ENCODE assay signal across 12 cellular contexts in genomic region chr7:149007615-149008014, GRCh38. TPM values are rescaled to one million over a fixed set of nuclear protein-coding genes. Genes with fewer than 3 reads are reported as not detected.
A peak's percentile ranks its signal among the peaks of the same experiment; 100 is the strongest.
DNase-seq lines count a peak whose midpoint lies in the region; ATAC-seq, FAIRE-seq and TF ChIP-seq lines count a peak whose summit lies in the region.
"Had no signal": no experiment of that assay in that cellular context is flagged by ENCODE, and none has a peak within 500 bp of the region (broad histone marks: within the 10 kb centered on the region; RNA-seq: fewer than 3 reads in every experiment).

No MANE protein-coding gene starts in this region.

- no peak overlapping the region for H3K4me2 ChIP-seq in Karpas-422 (ENCODE audit: low read depth, low read length, poor library complexity, severe bottlenecking)

- H4K20me1 ChIP-seq in Karpas-422 (ENCODE audit: insufficient read depth, low read depth, low read length): peaks cover 23% of the 10 kb centered on the region; the same call in 1 of the 2 replicates

- H3K27ac ChIP-seq in Karpas-422 (ENCODE audit: low read length): no peak overlapping the region
- H3K27ac ChIP-seq: heart right ventricle had no signal

- H3K9me3 ChIP-seq in Karpas-422 (ENCODE audit: low read length): no peaks in the 10 kb centered on the region
- H3K9me3 ChIP-seq: heart right ventricle had no signal

- no peak for ATAC-seq in HG02610 (IDR thresholded peaks at IDR 0.05; ENCODE audit: unreplicated experiment)
- ATAC-seq in HG03135 (IDR thresholded peaks at IDR 0.05; ENCODE audit: unreplicated experiment): no peak
- ATAC-seq: heart right ventricle had no signal

- no peak overlapping the region for H2AFZ ChIP-seq in Karpas-422 (ENCODE audit: low read length)

- H3K9me2 ChIP-seq in Karpas-422 (replicated peaks; ENCODE audit: insufficient read depth, low read length): no peaks in the 10 kb centered on the region

- H3K36me3 ChIP-seq in Karpas-422 (ENCODE audit: insufficient read depth, low read length) (peaks cover 36% of the 10 kb centered on the region), bronchial epithelial cell (ENCODE audit: control insufficient read depth, insufficient read depth, low read length) (peaks cover 57% of the 10 kb centered on the region)

- H3K4me1 ChIP-seq in Karpas-422 (ENCODE audit: low read length): no peaks in the 10 kb centered on the region

- peak; percentile 7 for FAIRE-seq in bronchial epithelial cell (lab: Jason Lieb, UNC)
- FAIRE-seq: TTC549 had no signal

- H3K4me3 ChIP-seq in Karpas-422 (ENCODE audit: low read length) (no peak overlapping the region), bronchial epithelial cell (ENCODE audit: low read depth, low read length) (no peak overlapping the region)
- H3K4me3 ChIP-seq: heart right ventricle had no signal

- DNase-seq in NCI-H82 (lab: John Stamatoyannopoulos, UW): peak; percentile 27
- no peak for DNase-seq in NCI-H82 treated with DMSO at 0.1 percent for 48 hours (lab: John Stamatoyannopoulos, UW; ENCODE audit: unreplicated experiment)
- DNase-seq in Karpas-422: peak; percentile 54
- no peak for DNase-seq in bronchial epithelial cell (ENCODE audit: low read depth)
- peak; percentile 45 for DNase-seq in posterior vena cava (ENCODE audit: low spot score)
- no peak for DNase-seq in activated naive CD4-positive, alpha-beta T cell (lab: John Stamatoyannopoulos, UW)
- DNase-seq: activated CD8-positive, alpha-beta memory T cell treated with anti-CD3 and anti-CD28 coated beads, Interleukin-2, amount 50 U/mL, for 48 hours; DMS79; heart right ventricle had no signal

- no peak for TF ChIP-seq CTCF in bronchial epithelial cell (IDR thresholded peaks at IDR 0.05; ENCODE audit: insufficient read depth, low read length, severe bottlenecking)

- no peak overlapping the region for H3K9ac ChIP-seq in Karpas-422 (ENCODE audit: low read length)

- intact Hi-C loops in posterior vena cava (cut with DNase I): loop anchor here (5.0 kb wide), 1 partner anchor 85 kb away; the partner anchor contains the start of gene ZNF786 (in 2 of the 2)

- H3K79me2 ChIP-seq in Karpas-422 (ENCODE audit: low read length): peaks cover 3% of the 10 kb centered on the region; the same call in 1 of the 2 replicates

- H3K27me3 ChIP-seq in Karpas-422 (ENCODE audit: low read length): no peaks in the 10 kb centered on the region
- H3K27me3 ChIP-seq in bronchial epithelial cell (ENCODE audit: control insufficient read depth, insufficient read depth, low read length): no peaks in the 10 kb centered on the region
- H3K27me3 ChIP-seq: heart right ventricle had no signal

RNA-seq across cellular contexts. Expression of gene PDIA4, which starts 20.7 kb away (rescaled TPM):
- total RNA-seq in Karpas-422 (2014; rRNA removed; shearing (Covaris generic); ENCODE audit: low replicate concordance): 71.3 and 116 TPM in 2 replicates
- total RNA-seq in bronchial epithelial cell: 219 and 414 TPM in 2 replicates
- total RNA-seq in posterior vena cava: 100 to 1,000 TPM in 1 of 2 donors, 10 to 100 TPM in 1; 64.8 to 117 TPM

Comparison
In these comparisons a context has a peak if more than half of its experiments do, and no peak if none do; other contexts are left out.
1. DNase-seq: peak in NCI-H82 (single experiment), Karpas-422 (single experiment) and posterior vena cava (single experiment); none in NCI-H82 treated with DMSO at 0.1 percent for 48 hours (single experiment), bronchial epithelial cell (single experiment) and activated naive CD4-positive, alpha-beta T cell (0 of 4).